ENCODE assay signal across 11 cellular contexts in genomic region chr15:75195122-75195765, GRCh38. TPM values are rescaled to one million over a fixed set of nuclear protein-coding genes. Genes with fewer than 3 reads are reported as not detected.
DNase-seq lines count a peak whose midpoint lies in the region; ATAC-seq and TF ChIP-seq lines count a peak whose summit lies in the region.
"Had no signal": no experiment of that assay in that cellular context is flagged by ENCODE, and none has a peak within 500 bp of the region (broad histone marks: within the 10 kb centered on the region; RNA-seq: fewer than 3 reads in every experiment).

No MANE protein-coding gene starts in this region.

- DNase-seq in DMS79 (lab: John Stamatoyannopoulos, UW), result peak; percentile 54
- DNase-seq in NCI-H2107 treated with DMSO at 0.1 percent for 48 hours (lab: John Stamatoyannopoulos, UW; ENCODE audit: unreplicated experiment), result peak; percentile 25
- DNase-seq in body of pancreas, result peak; percentile 41 to 70 (median 64)
- peak; percentile 90 for DNase-seq in neural progenitor cell (ENCODE audit: low spot score)
- DNase-seq in ACHN, result no peak
- no peak for DNase-seq in esophagus squamous epithelium (lab: John Stamatoyannopoulos, UW)
- DNase-seq in activated CD4-positive, alpha-beta T cell treated with anti-CD3 and anti-CD28 coated beads, Interleukin-2, amount 10 ng/mL, durations not matched to agents 7 days and 5 days, result no peak
- DNase-seq: HFFc6, SIG-M5 had no signal

- H3K36me3 Mint-ChIP-seq in neural progenitor cell, result no peaks in the 10 kb centered on the region
- H3K36me3 Mint-ChIP-seq in activated CD4-positive, alpha-beta T cell treated with anti-CD3 and anti-CD28 coated beads, Interleukin-2, amount 10 ng/mL, durations not matched to agents 7 days and 5 days (ENCODE audit: low read depth), result no peaks in the 10 kb centered on the region

- CTCF ChIA-PET in activated CD4-positive, alpha-beta T cell treated with anti-CD3 and anti-CD28 coated beads, Interleukin-2, amount 10 ng/mL, durations not matched to agents 7 days and 5 days (lab: Charles Lee), result interaction anchor here (0.6 to 1.6 kb wide), 6 partner anchors 9 to 172 kb away, joined by 3 to 5 read pairs (median 4); partner anchors contain the start of gene PPCDC

- peak overlapping the region; percentile 66 for H3K4me2 ChIP-seq in neural progenitor cell

- peaks cover 16% of the 10 kb centered on the region for H3K4me1 ChIP-seq in body of pancreas
- H3K4me1 ChIP-seq in neural progenitor cell, result peaks cover 20% of the 10 kb centered on the region
- H3K4me1 ChIP-seq in esophagus squamous epithelium, result peaks cover 7 to 27% (median 14%) of the 10 kb centered on the region in 3 donors

- no peak overlapping the region for H3K4me3 Mint-ChIP-seq in neural progenitor cell
- no peak overlapping the region for H3K4me3 Mint-ChIP-seq in activated CD4-positive, alpha-beta T cell treated with anti-CD3 and anti-CD28 coated beads, Interleukin-2, amount 10 ng/mL, durations not matched to agents 7 days and 5 days
- H3K4me3 Mint-ChIP-seq: dendritic cell treated with granulocyte-macrophage colony-stimulating factor and Interleukin-4, amounts not matched to agents 40 ng/mL and 50 ng/mL, for 4 days; HFFc6 had no signal

- POLR2A ChIA-PET in activated CD4-positive, alpha-beta T cell treated with anti-CD3 and anti-CD28 coated beads, Interleukin-2, amount 10 ng/mL, durations not matched to agents 7 days and 5 days (lab: Charles Lee), result no interaction called here

- H3K4me1 Mint-ChIP-seq in neural progenitor cell, result peaks cover 44% of the 10 kb centered on the region
- H3K4me1 Mint-ChIP-seq in activated CD4-positive, alpha-beta T cell treated with anti-CD3 and anti-CD28 coated beads, Interleukin-2, amount 10 ng/mL, durations not matched to agents 7 days and 5 days, result peaks cover 29% of the 10 kb centered on the region

- H3K36me3 ChIP-seq in body of pancreas (replicated peaks in 1 of 2; ENCODE audit: insufficient read depth in 1 of 2, low read depth in 2 of 2), result no peaks in the 10 kb centered on the region
- H3K36me3 ChIP-seq in neural progenitor cell, result no peaks in the 10 kb centered on the region
- no peaks in the 10 kb centered on the region for H3K36me3 ChIP-seq in esophagus squamous epithelium

- H3F3A ChIP-seq in neural progenitor cell (ENCODE audit: low read depth), result no peaks in the 10 kb centered on the region

- H3K9me3 ChIP-seq in body of pancreas (no peaks in the 10 kb centered on the region), neural progenitor cell (ENCODE audit: low read depth) (no peaks in the 10 kb centered on the region), esophagus squamous epithelium (no peaks in the 10 kb centered on the region)

- H3K27me3 ChIP-seq in body of pancreas, result no peaks in the 10 kb centered on the region
- H3K27me3 ChIP-seq in neural progenitor cell, result peaks cover 11% of the 10 kb centered on the region
- no peaks in the 10 kb centered on the region for H3K27me3 ChIP-seq in esophagus squamous epithelium

- H2AFZ ChIP-seq in neural progenitor cell (replicated peaks), result no peak overlapping the region

- peaks cover 32% of the 10 kb centered on the region for H3K27me3 Mint-ChIP-seq in neural progenitor cell (ENCODE audit: insufficient read depth, low read depth)
- peaks cover 6% of the 10 kb centered on the region for H3K27me3 Mint-ChIP-seq in activated CD4-positive, alpha-beta T cell treated with anti-CD3 and anti-CD28 coated beads, Interleukin-2, amount 10 ng/mL, durations not matched to agents 7 days and 5 days

- H3K4me3 ChIP-seq in body of pancreas (no peak overlapping the region), neural progenitor cell (peak overlapping the region; percentile 25), esophagus squamous epithelium (no peak overlapping the region)

- WGBS in body of pancreas, 2 donors, result 35 to 46% methylated on average over 3 to 13 of the region's 13 CpGs
- WGBS in esophagus squamous epithelium, 2 donors, result 13 to 42% methylated on average over 1 to 5 of the region's 13 CpGs

- ATAC-seq in body of pancreas, result peak; percentile 71
- no peak for ATAC-seq in GM21528 (IDR thresholded peaks at IDR 0.05; ENCODE audit: low FRiP score, unreplicated experiment)

- no peaks in the 10 kb centered on the region for H3K79me2 ChIP-seq in neural progenitor cell (ENCODE audit: low read depth)

- peak in 1 of 3 donors; percentile 24 for TF ChIP-seq POLR2A in body of pancreas (IDR thresholded peaks at IDR 0.05)
- TF ChIP-seq POLR2A in esophagus squamous epithelium (IDR thresholded peaks at IDR 0.05), result no peak

- peak overlapping the region in 2 of 4 donors; percentile 14 to 38 for H3K27ac ChIP-seq in body of pancreas
- H3K27ac ChIP-seq in neural progenitor cell, result no peak overlapping the region
- no peak overlapping the region for H3K27ac ChIP-seq in esophagus squamous epithelium

- H3K9ac ChIP-seq in neural progenitor cell, result no peak overlapping the region

- no peaks in the 10 kb centered on the region for H4K20me1 ChIP-seq in neural progenitor cell (ENCODE audit: low read depth)

- no peaks in the 10 kb centered on the region for H3K9me3 Mint-ChIP-seq in neural progenitor cell
- no peaks in the 10 kb centered on the region for H3K9me3 Mint-ChIP-seq in activated CD4-positive, alpha-beta T cell treated with anti-CD3 and anti-CD28 coated beads, Interleukin-2, amount 10 ng/mL, durations not matched to agents 7 days and 5 days

- in situ Hi-C loops in ACHN (cut with HindIII; ENCODE audit: low pct_ligation_motif_present, low pct_unique_long_range_greater_than_20kb, low sequenced_read_pairs), result no loop called here

- TF ChIP-seq CTCF in body of pancreas (IDR thresholded peaks at IDR 0.05), result no peak
- TF ChIP-seq CTCF in neural progenitor cell (IDR thresholded peaks at IDR 0.05), result no peak
- no peak for TF ChIP-seq CTCF in esophagus squamous epithelium (IDR thresholded peaks at IDR 0.05)

- no peak overlapping the region for H3K27ac Mint-ChIP-seq in neural progenitor cell
- H3K27ac Mint-ChIP-seq in activated CD4-positive, alpha-beta T cell treated with anti-CD3 and anti-CD28 coated beads, Interleukin-2, amount 10 ng/mL, durations not matched to agents 7 days and 5 days, result no peak overlapping the region
- H3K27ac Mint-ChIP-seq: dendritic cell treated with granulocyte-macrophage colony-stimulating factor and Interleukin-4, amounts not matched to agents 40 ng/mL and 50 ng/mL, for 4 days; HFFc6 had no signal

- intact Hi-C loops in body of pancreas (cut with DNase I) (no loop called here), esophagus squamous epithelium (cut with DNase I) (no loop called here)

RNA-seq across cellular contexts. Expression of gene C15orf39, which starts 6.4 kb away (rescaled TPM):
- 10 to 100 TPM; 12.5 to 30.3 TPM for total RNA-seq in body of pancreas
- total RNA-seq in neural progenitor cell (ENCODE audit: low replicate concordance), result 1.2 and 7.1 TPM in 2 replicates
- 10 to 100 TPM; 12.3 to 33.3 (median 21.5) TPM for total RNA-seq in esophagus squamous epithelium
- total RNA-seq in activated CD4-positive, alpha-beta T cell treated with anti-CD3 and anti-CD28 coated beads, Interleukin-2, amount 10 ng/mL, durations not matched to agents 7 days and 5 days, result 10 to 100 TPM; 47.0 to 48.6 TPM

Comparison
In these comparisons a context has a peak if more than half of its experiments do, and no peak if none do; other contexts are left out.
1. DNase-seq: peak in DMS79 (single experiment), NCI-H2107 treated with DMSO at 0.1 percent for 48 hours (single experiment), body of pancreas (4 of 4) and neural progenitor cell (single experiment); none in ACHN (single experiment), esophagus squamous epithelium (single experiment) and activated CD4-positive, alpha-beta T cell treated with anti-CD3 and anti-CD28 coated beads, Interleukin-2, amount 10 ng/mL, durations not matched to agents 7 days and 5 days (single experiment).